ENCODE assay signal across 23 cellular contexts in genomic region chr7:44180631-44181030, GRCh38. TPM values are rescaled to one million over a fixed set of nuclear protein-coding genes. Genes with fewer than 3 reads are reported as not detected.
DNase-seq lines count a peak whose midpoint lies in the region; ATAC-seq and TF ChIP-seq lines count a peak whose summit lies in the region.
"Had no signal": no experiment of that assay in that cellular context is flagged by ENCODE, and none has a peak within 500 bp of the region (broad histone marks: within the 10 kb centered on the region; RNA-seq: fewer than 3 reads in every experiment).

No MANE protein-coding gene starts in this region.

- H3K23ac ChIP-seq in trophoblast cell (ENCODE audit: low read length) = no peak overlapping the region

- H3K27ac ChIP-seq in trophoblast cell (ENCODE audit: low read depth, low read length) = no peak overlapping the region
- H3K27ac ChIP-seq: A549; BLaER1 treated with 17β-estradiol and CSF1 and Interleukin-3, amounts not matched to agents 10 nM and 100 nM had no signal

- H3K9me3 Mint-ChIP-seq in natural killer cell treated with Interleukin-12 subunit alpha and Interleukin-12 subunit beta and Interleukin-15 and Interleukin-18, amount 100 ng/mL, for 72 hours = no peaks in the 10 kb centered on the region
- H3K9me3 Mint-ChIP-seq in natural killer cell = no peaks in the 10 kb centered on the region
- no peaks in the 10 kb centered on the region for H3K9me3 Mint-ChIP-seq in T-helper 2 cell treated with Interferon-gamma antibody and Interleukin-4, amounts not matched to agents 5 μg/mL and 100 μg/mL, for 36 hours

- no peak overlapping the region for H3K4me2 ChIP-seq in trophoblast cell (ENCODE audit: low read length)
- H3K4me2 ChIP-seq: A549 had no signal

- H4K8ac ChIP-seq in trophoblast cell (ENCODE audit: low read depth, low read length) = no peak overlapping the region

- intact Hi-C loops in natural killer cell (cut with micrococcal nuclease) = no loop called here

- H3K4me3 ChIP-seq in epithelial cell of esophagus (ENCODE audit: low read length) (no peak overlapping the region), trophoblast cell (ENCODE audit: low read depth, low read length) (no peak overlapping the region)
- H3K4me3 ChIP-seq: A549; BLaER1 treated with 17β-estradiol and CSF1 and Interleukin-3, amounts not matched to agents 10 nM and 100 nM; HAP-1 had no signal

- H3K79me2 ChIP-seq in trophoblast cell (ENCODE audit: control insufficient read depth, insufficient read depth, low read length, poor library complexity) = no peaks in the 10 kb centered on the region

- H2AFZ ChIP-seq in trophoblast cell (ENCODE audit: insufficient read depth, low read length, poor library complexity) = no peak overlapping the region

- H3K36me3 ChIP-seq in trophoblast cell (ENCODE audit: control insufficient read depth in 1 of 2, insufficient read depth in 2 of 2, low read length in 2 of 2) = no peaks in the 10 kb centered on the region
- H3K36me3 ChIP-seq: BE2C; BLaER1 treated with 17β-estradiol and CSF1 and Interleukin-3, amounts not matched to agents 10 nM and 100 nM; HAP-1 had no signal

- no CpG with 5 or more reads among the region's 3 CpGs for WGBS in trophoblast cell (ENCODE audit: extremely low coverage, insufficient coverage, insufficient read length)

- H3K4ac ChIP-seq in trophoblast cell (ENCODE audit: low read depth, low read length) = no peak overlapping the region

- peaks cover 14 to 29% of the 10 kb centered on the region in 2 donors for H3K27me3 Mint-ChIP-seq in natural killer cell treated with Interleukin-12 subunit alpha and Interleukin-12 subunit beta and Interleukin-15 and Interleukin-18, amount 100 ng/mL, for 72 hours
- H3K27me3 Mint-ChIP-seq in natural killer cell (ENCODE audit: low read depth in 2 of 2) = peaks cover 17 to 47% of the 10 kb centered on the region in 2 donors
- peaks cover 16% of the 10 kb centered on the region for H3K27me3 Mint-ChIP-seq in T-helper 2 cell treated with Interferon-gamma antibody and Interleukin-4, amounts not matched to agents 5 μg/mL and 100 μg/mL, for 36 hours (ENCODE audit: low read depth)

- H3K36me3 Mint-ChIP-seq in natural killer cell treated with Interleukin-12 subunit alpha and Interleukin-12 subunit beta and Interleukin-15 and Interleukin-18, amount 100 ng/mL, for 72 hours = no peaks in the 10 kb centered on the region
- no peaks in the 10 kb centered on the region for H3K36me3 Mint-ChIP-seq in natural killer cell
- no peaks in the 10 kb centered on the region for H3K36me3 Mint-ChIP-seq in T-helper 2 cell treated with Interferon-gamma antibody and Interleukin-4, amounts not matched to agents 5 μg/mL and 100 μg/mL, for 36 hours (ENCODE audit: low read depth)
- H3K36me3 Mint-ChIP-seq: CD14-positive monocyte had no signal

- TF ChIP-seq CTCF in natural killer cell (IDR thresholded peaks at IDR 0.05) (no peak), epithelial cell of esophagus (IDR thresholded peaks at IDR 0.05; ENCODE audit: insufficient read depth, low read depth, low read length, missing control alignments) (no peak)

- peak; percentile 34 for DNase-seq in natural killer cell treated with Interleukin-12 subunit alpha and Interleukin-12 subunit beta and Interleukin-15 and Interleukin-18, amount 100 ng/mL, for 72 hours (ENCODE audit: low spot score)
- no peak for DNase-seq in natural killer cell
- DNase-seq in epithelial cell of esophagus (ENCODE audit: low read depth) = peak; percentile 27
- DNase-seq in trophoblast cell = peak; percentile 83 to 99
- no peak for DNase-seq in T-helper 2 cell treated with Interferon-gamma antibody and Interleukin-4, amounts not matched to agents 5 μg/mL and 100 μg/mL, for 36 hours (ENCODE audit: low spot score)
- DNase-seq in GOT3 (lab: John Stamatoyannopoulos, UW) = no peak
- DNase-seq: 8988T; ACHN; AML-193; BE2C; CD4-positive, alpha-beta T cell; CD8-positive, alpha-beta memory T cell; DMS 273 treated with DMSO at 0.1 percent for 48 hours; DMS79; EL; GDM1; HFFc6 had no signal

- H4K12ac ChIP-seq in trophoblast cell (ENCODE audit: low read depth, low read length) = no peak overlapping the region

- H3K4me1 Mint-ChIP-seq in natural killer cell treated with Interleukin-12 subunit alpha and Interleukin-12 subunit beta and Interleukin-15 and Interleukin-18, amount 100 ng/mL, for 72 hours (ENCODE audit: low read depth in 2 of 2) = no peaks in the 10 kb centered on the region
- H3K4me1 Mint-ChIP-seq in natural killer cell = no peaks in the 10 kb centered on the region
- H3K4me1 Mint-ChIP-seq in T-helper 2 cell treated with Interferon-gamma antibody and Interleukin-4, amounts not matched to agents 5 μg/mL and 100 μg/mL, for 36 hours (ENCODE audit: low read depth) = no peaks in the 10 kb centered on the region
- H3K4me1 Mint-ChIP-seq: CD14-positive monocyte; CD8-positive, alpha-beta memory T cell had no signal

- H2BK5ac ChIP-seq in trophoblast cell (ENCODE audit: low read depth, low read length, poor library complexity) = no peak overlapping the region

- H4K91ac ChIP-seq in trophoblast cell (ENCODE audit: low read depth, low read length) = no peak overlapping the region

- H3K18ac ChIP-seq in trophoblast cell (ENCODE audit: low read length) = no peak overlapping the region

- H3K27me3 ChIP-seq in trophoblast cell (ENCODE audit: insufficient read depth, low read length) = peaks cover under 1% of the 10 kb centered on the region
- H3K27me3 ChIP-seq: BE2C; BLaER1 treated with 17β-estradiol and CSF1 and Interleukin-3, amounts not matched to agents 10 nM and 100 nM had no signal

- H2AK5ac ChIP-seq in trophoblast cell (ENCODE audit: low read length) = no peak overlapping the region

- ATAC-seq in natural killer cell treated with Interleukin-12 subunit alpha and Interleukin-12 subunit beta and Interleukin-15 and Interleukin-18, amount 100 ng/mL, for 72 hours = no peak
- ATAC-seq in natural killer cell (no peak), HG03135 (IDR thresholded peaks at IDR 0.05; ENCODE audit: unreplicated experiment) (no peak)
- ATAC-seq: A549 had no signal

- peaks cover 6% of the 10 kb centered on the region for H3K9me3 ChIP-seq in trophoblast cell (ENCODE audit: insufficient read depth, low read depth, low read length)
- H3K9me3 ChIP-seq: BE2C, HAP-1 had no signal

- H3K4me1 ChIP-seq in trophoblast cell (ENCODE audit: control insufficient read depth in 1 of 2, insufficient read depth in 2 of 2, low read length in 2 of 2) = peaks cover 2 to 3% of the 10 kb centered on the region in 2 experiments
- H3K4me1 ChIP-seq: HAP-1 had no signal

- H2BK120ac ChIP-seq in trophoblast cell (ENCODE audit: insufficient read depth, low read length, poor library complexity) = no peak overlapping the region

- H2BK12ac ChIP-seq in trophoblast cell (ENCODE audit: low read length) = no peak overlapping the region

- no peak overlapping the region for H3K14ac ChIP-seq in trophoblast cell (ENCODE audit: low read length)

- no peak overlapping the region for H3K27ac Mint-ChIP-seq in natural killer cell treated with Interleukin-12 subunit alpha and Interleukin-12 subunit beta and Interleukin-15 and Interleukin-18, amount 100 ng/mL, for 72 hours
- H3K27ac Mint-ChIP-seq in natural killer cell = no peak overlapping the region
- H3K27ac Mint-ChIP-seq in T-helper 2 cell treated with Interferon-gamma antibody and Interleukin-4, amounts not matched to agents 5 μg/mL and 100 μg/mL, for 36 hours = no peak overlapping the region
- H3K27ac Mint-ChIP-seq: CD14-positive monocyte; CD4-positive, alpha-beta T cell; HFFc6 had no signal

- no peak overlapping the region for H3K9ac ChIP-seq in trophoblast cell (ENCODE audit: low read length)
- H3K9ac ChIP-seq: BLaER1 treated with 17β-estradiol and CSF1 and Interleukin-3, amounts not matched to agents 10 nM and 100 nM had no signal

- no peak overlapping the region for H3K4me3 Mint-ChIP-seq in natural killer cell treated with Interleukin-12 subunit alpha and Interleukin-12 subunit beta and Interleukin-15 and Interleukin-18, amount 100 ng/mL, for 72 hours
- H3K4me3 Mint-ChIP-seq in natural killer cell = no peak overlapping the region
- no peak overlapping the region for H3K4me3 Mint-ChIP-seq in T-helper 2 cell treated with Interferon-gamma antibody and Interleukin-4, amounts not matched to agents 5 μg/mL and 100 μg/mL, for 36 hours
- H3K4me3 Mint-ChIP-seq: CD14-positive monocyte; CD4-positive, alpha-beta T cell; CD8-positive, alpha-beta memory T cell; HFFc6 had no signal

- no peaks in the 10 kb centered on the region for H3K79me1 ChIP-seq in trophoblast cell (ENCODE audit: low read length)

RNA-seq across cellular contexts. Expression of gene GCK, which starts 8.6 kb away (rescaled TPM):
- total RNA-seq in natural killer cell treated with Interleukin-12 subunit alpha and Interleukin-12 subunit beta and Interleukin-15 and Interleukin-18, amount 100 ng/mL, for 72 hours = under 1 TPM in 1 of 2 donors, not detected in 1; 0.24 TPM
- total RNA-seq in natural killer cell = not detected
- 0.34 and 0.35 TPM in 2 replicates for polyA plus RNA-seq in trophoblast cell (2013)
- total RNA-seq: H4 had no signal
- polyA plus RNA-seq: CD14-positive monocyte had no signal

RNA-seq across cellular contexts. Expression of gene YKT6, which starts 20.1 kb away (rescaled TPM):
- total RNA-seq in natural killer cell treated with Interleukin-12 subunit alpha and Interleukin-12 subunit beta and Interleukin-15 and Interleukin-18, amount 100 ng/mL, for 72 hours = 10 to 100 TPM; 93.1 to 99.3 TPM
- total RNA-seq in natural killer cell = 100 to 1,000 TPM in 1 of 3 donors, 10 to 100 TPM in 2; 72.4 to 107 (median 87.1) TPM
- polyA plus RNA-seq in trophoblast cell (2013) = 122 and 127 TPM in 2 replicates

RNA-seq across cellular contexts. Expression of gene MYL7, which starts 39.5 kb away (rescaled TPM):
- total RNA-seq in natural killer cell treated with Interleukin-12 subunit alpha and Interleukin-12 subunit beta and Interleukin-15 and Interleukin-18, amount 100 ng/mL, for 72 hours = not detected
- total RNA-seq in natural killer cell = not detected
- 146 and 148 TPM in 2 replicates for polyA plus RNA-seq in trophoblast cell (2013)
- total RNA-seq: CD4-positive, alpha-beta T cell; CD8-positive, alpha-beta memory T cell; H4 had no signal
- polyA plus RNA-seq: A549; CD14-positive monocyte; CD8-positive, alpha-beta memory T cell had no signal

RNA-seq across cellular contexts. Expression of gene POLD2, which starts 57.3 kb away (rescaled TPM):
- total RNA-seq in natural killer cell treated with Interleukin-12 subunit alpha and Interleukin-12 subunit beta and Interleukin-15 and Interleukin-18, amount 100 ng/mL, for 72 hours = 100 to 1,000 TPM; 101 to 229 TPM
- total RNA-seq in natural killer cell = 10 to 100 TPM; 30.1 to 38.3 (median 38.1) TPM
- polyA plus RNA-seq in trophoblast cell (2013) = 57.4 and 61.4 TPM in 2 replicates

Comparison
In these comparisons a context has a peak if more than half of its experiments do, and no peak if none do; other contexts are left out.
1. DNase-seq: peak in natural killer cell treated with Interleukin-12 subunit alpha and Interleukin-12 subunit beta and Interleukin-15 and Interleukin-18, amount 100 ng/mL, for 72 hours (single experiment), epithelial cell of esophagus (single experiment) and trophoblast cell (2 of 2); none in natural killer cell (single experiment), T-helper 2 cell treated with Interferon-gamma antibody and Interleukin-4, amounts not matched to agents 5 μg/mL and 100 μg/mL, for 36 hours (single experiment) and GOT3 (single experiment).